ENCODE assay signal across 8 cellular contexts in genomic region chr1:156480015-156480368, GRCh38. TPM values are rescaled to one million over a fixed set of nuclear protein-coding genes. Genes with fewer than 3 reads are reported as not detected.
DNase-seq lines count a peak whose midpoint lies in the region; ATAC-seq and TF ChIP-seq lines count a peak whose summit lies in the region.

No MANE protein-coding gene starts in this region.

- H3K4me1 Mint-ChIP-seq in activated T-helper 17 cell treated with anti-CD3 and anti-CD28 coated beads, Interleukin-2, amount 50 U/mL, for 72 hours = peaks cover 42% of the 10 kb centered on the region

- H3K27me3 ChIP-seq in kidney epithelial cell (ENCODE audit: control insufficient read depth, insufficient read depth, low read length) = no peaks in the 10 kb centered on the region

- ATAC-seq in activated T-helper 17 cell treated with anti-CD3 and anti-CD28 coated beads, Interleukin-2, amount 50 U/mL, for 72 hours (replicated peaks) = no peak
- ATAC-seq in GM21381 (IDR thresholded peaks at IDR 0.05; ENCODE audit: unreplicated experiment) (no peak), GM21825 (IDR thresholded peaks at IDR 0.05; ENCODE audit: unreplicated experiment) (no peak)

- H3K36me3 ChIP-seq in kidney epithelial cell (ENCODE audit: control insufficient read depth, insufficient read depth, low read length) = peaks cover 6% of the 10 kb centered on the region

- peak overlapping the region; percentile 95 for H3K27ac Mint-ChIP-seq in activated T-helper 17 cell treated with anti-CD3 and anti-CD28 coated beads, Interleukin-2, amount 50 U/mL, for 72 hours

- no peaks in the 10 kb centered on the region for H3K9me3 Mint-ChIP-seq in activated T-helper 17 cell treated with anti-CD3 and anti-CD28 coated beads, Interleukin-2, amount 50 U/mL, for 72 hours

- in situ Hi-C loops in GM13977 (cut with MboI; ENCODE audit: low pct_unique_long_range_greater_than_20kb, low sequenced_read_pairs, unreplicated experiment) = no loop called here

- TF ChIP-seq CTCF in AG09319 (IDR thresholded peaks at IDR 0.05; ENCODE audit: low read depth, low read length) = peak; percentile 2; the same call in 1 of the 2 replicates
- TF ChIP-seq CTCF in GM13977 (IDR thresholded peaks at IDR 0.05; ENCODE audit: extremely low read depth, insufficient read depth, missing control alignments) = peak; percentile 24
- peak; percentile 9 for TF ChIP-seq CTCF in kidney epithelial cell (IDR thresholded peaks at IDR 0.05; ENCODE audit: insufficient read depth, low read length, poor library complexity, severe bottlenecking)

- no peak overlapping the region for H3K4me3 ChIP-seq in kidney epithelial cell (ENCODE audit: low read depth, low read length)

- peaks cover 97% of the 10 kb centered on the region for H3K36me3 Mint-ChIP-seq in activated T-helper 17 cell treated with anti-CD3 and anti-CD28 coated beads, Interleukin-2, amount 50 U/mL, for 72 hours (ENCODE audit: low read depth)

- no peaks in the 10 kb centered on the region for H3K27me3 Mint-ChIP-seq in activated T-helper 17 cell treated with anti-CD3 and anti-CD28 coated beads, Interleukin-2, amount 50 U/mL, for 72 hours

- peak overlapping the region; percentile 83 for H3K4me3 Mint-ChIP-seq in activated T-helper 17 cell treated with anti-CD3 and anti-CD28 coated beads, Interleukin-2, amount 50 U/mL, for 72 hours

- no peak for DNase-seq in AG09319 (ENCODE audit: extremely low read depth, low read depth)
- no peak for DNase-seq in GM13977 (ENCODE audit: low spot score)
- DNase-seq in kidney epithelial cell (ENCODE audit: low read depth) = no peak
- DNase-seq in A172 (ENCODE audit: low spot score) = no peak
- no peak for DNase-seq in activated CD4-positive, alpha-beta T cell treated with anti-CD3 and anti-CD28 coated beads for 48 hours

RNA-seq across cellular contexts. Expression of gene MEF2D, which starts 20.6 kb away (rescaled TPM):
- 10 to 100 TPM; 34.4 to 68.5 TPM for total RNA-seq in activated T-helper 17 cell treated with anti-CD3 and anti-CD28 coated beads, Interleukin-2, amount 50 U/mL, for 72 hours
- total RNA-seq in kidney epithelial cell = 16.6 and 22.0 TPM in 2 replicates
- 14.6 and 22.2 TPM in 2 replicates for total RNA-seq in A172 (2014; rRNA removed; shearing (Covaris generic))
